8 cellular contexts compared by ENCODE assay signal in the genomic region with DNA sequence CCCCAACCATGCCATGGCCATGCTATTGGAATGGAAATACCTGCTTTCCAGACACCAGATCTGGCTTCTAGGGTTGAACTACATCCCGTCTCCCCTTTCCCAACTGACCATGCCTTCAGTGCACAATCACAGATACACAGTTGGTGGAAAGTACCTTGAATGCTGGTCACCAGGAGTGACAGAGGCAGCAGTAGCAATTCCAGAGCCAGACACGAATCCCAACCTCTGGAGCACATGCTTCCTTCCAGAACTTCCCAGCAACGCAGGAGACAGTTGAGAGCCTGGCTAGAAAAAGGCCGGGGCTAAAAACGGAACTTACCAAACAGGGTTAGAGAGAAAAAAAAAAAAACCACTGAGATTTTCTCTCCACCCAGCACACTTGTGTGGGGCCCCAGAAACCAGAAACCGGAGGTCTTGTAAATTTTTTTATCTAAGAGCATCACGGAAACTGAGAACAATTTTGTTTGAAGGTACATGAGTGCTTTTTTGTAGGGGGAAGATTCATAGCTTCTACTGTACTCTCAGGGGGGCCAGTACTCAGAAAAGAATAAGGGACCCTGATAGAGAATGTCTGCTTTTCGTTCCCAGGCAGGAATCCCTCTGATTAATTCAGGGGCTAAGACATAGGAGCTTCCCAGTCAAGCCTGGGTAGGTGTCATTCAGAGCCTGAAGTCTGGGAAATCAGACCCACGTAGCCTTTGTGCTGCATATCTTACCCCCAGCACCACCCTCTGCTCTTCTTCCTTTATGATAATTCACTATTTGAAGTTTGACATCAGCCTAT. TPM values are rescaled to one million over a fixed set of nuclear protein-coding genes. Genes with fewer than 3 reads are reported as not detected.
DNase-seq lines count a peak whose midpoint lies in the region; FAIRE-seq and TF ChIP-seq lines count a peak whose summit lies in the region.

A gene with protein sequence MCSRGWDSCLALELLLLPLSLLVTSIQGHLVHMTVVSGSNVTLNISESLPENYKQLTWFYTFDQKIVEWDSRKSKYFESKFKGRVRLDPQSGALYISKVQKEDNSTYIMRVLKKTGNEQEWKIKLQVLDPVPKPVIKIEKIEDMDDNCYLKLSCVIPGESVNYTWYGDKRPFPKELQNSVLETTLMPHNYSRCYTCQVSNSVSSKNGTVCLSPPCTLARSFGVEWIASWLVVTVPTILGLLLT (minus strand): TSS at position 295 of the 784 bp plus-strand sequence. CDS start 59 bp downstream, at position 236.

- no peak within 1 kb of the TSS for H3K27ac ChIP-seq in osteoblast (ENCODE audit: low read depth, low read length)

- TF ChIP-seq POLR2A in NB4 (IDR thresholded peaks at IDR 0.05; ENCODE audit: extremely low read depth, insufficient read length) = no peak

- no peaks in the 10 kb centered on the region for H3K9me3 ChIP-seq in osteoblast (ENCODE audit: low read depth, low read length)

- H3K79me2 ChIP-seq in osteoblast (ENCODE audit: insufficient read depth, low read length) = no peaks in the 10 kb centered on the region

- no peak for TF ChIP-seq CTCF in NB4 (IDR thresholded peaks at IDR 0.05; ENCODE audit: low read depth, low read length)
- no peak for TF ChIP-seq CTCF in osteoblast (IDR thresholded peaks at IDR 0.05; ENCODE audit: extremely low read depth, low read depth, low read length)

- H3K36me3 ChIP-seq in osteoblast (ENCODE audit: insufficient read depth, low read length) = no peaks in the 10 kb centered on the region

- no peaks in the 10 kb centered on the region for H4K20me1 ChIP-seq in osteoblast (ENCODE audit: insufficient read depth, low read length)

- no peak for FAIRE-seq in HTR-8/SVneo (lab: Jason Lieb, UNC)

- H3K4me3 ChIP-seq in NB4 (ENCODE audit: low read depth, low read length) = peak within 1 kb of the TSS; percentile 40
- H3K4me3 ChIP-seq in osteoblast (ENCODE audit: insufficient read depth, low read length) = no peak within 1 kb of the TSS

- peaks cover 2% of the 10 kb centered on the region for H3K27me3 ChIP-seq in osteoblast (ENCODE audit: insufficient read depth, low read length)

- H2AFZ ChIP-seq in osteoblast (ENCODE audit: low read length) = no peak within 1 kb of the TSS

- no peaks in the 10 kb centered on the region for H3K4me1 ChIP-seq in osteoblast (ENCODE audit: insufficient read depth, low read length)

- DNase-seq in stimulated activated CD4-positive, alpha-beta T cell treated with anti-CD3 and anti-CD28 coated beads, Interleukin-12 subunit alpha, Interleukin-12 subunit beta, amount 100 ng/mL, for 4 hours = peak; percentile 33
- DNase-seq in stimulated activated CD4-positive, alpha-beta T cell treated with anti-CD3 and anti-CD28 coated beads, Interleukin-2, amount 100 ng/mL, for 48 hours = no peak
- DNase-seq in NB4 (ENCODE audit: low read depth) = peak; percentile 78
- DNase-seq in activated gamma-delta T cell treated with anti-CD3 and anti-CD28 coated beads, Interleukin-2, amount 50 U/mL, for 16 hours (ENCODE audit: low read depth) = peak; percentile 41
- peak; percentile 26 for DNase-seq in stimulated activated CD8-positive, alpha-beta memory T cell treated with anti-CD3 and anti-CD28 coated beads, Interleukin-12 subunit alpha, Interleukin-12 subunit beta, amount 100 ng/mL, for 1 hour (ENCODE audit: low read depth)
- no peak for DNase-seq in NCI-H2081 (lab: John Stamatoyannopoulos, UW)
- DNase-seq in HTR-8/SVneo (ENCODE audit: insufficient read length, low spot score) = no peak
- no peak for DNase-seq in osteoblast (ENCODE audit: insufficient read length, low spot score, missing footprints)

- H3K4me2 ChIP-seq in osteoblast (ENCODE audit: insufficient read depth, low read length) = no peak within 1 kb of the TSS

RNA-seq across cellular contexts. Expression of the gene that starts here (rescaled TPM):
- under 0.01 TPM in 1 of 2 replicates, not detected in the other for total RNA-seq in osteoblast

Comparison
In these comparisons a context has a peak if more than half of its experiments do, and no peak if none do; other contexts are left out.
1. DNase-seq: peak in stimulated activated CD4-positive, alpha-beta T cell treated with anti-CD3 and anti-CD28 coated beads, Interleukin-12 subunit alpha, Interleukin-12 subunit beta, amount 100 ng/mL, for 4 hours (single experiment), NB4 (single experiment), activated gamma-delta T cell treated with anti-CD3 and anti-CD28 coated beads, Interleukin-2, amount 50 U/mL, for 16 hours (single experiment) and stimulated activated CD8-positive, alpha-beta memory T cell treated with anti-CD3 and anti-CD28 coated beads, Interleukin-12 subunit alpha, Interleukin-12 subunit beta, amount 100 ng/mL, for 1 hour (single experiment); none in stimulated activated CD4-positive, alpha-beta T cell treated with anti-CD3 and anti-CD28 coated beads, Interleukin-2, amount 100 ng/mL, for 48 hours (0 of 2), NCI-H2081 (0 of 2), HTR-8/SVneo (single experiment) and osteoblast (single experiment).